ENCODE assay signal across 8 cellular contexts in genomic region chr1:27659497-27660299, GRCh38. TPM values are rescaled to one million over a fixed set of nuclear protein-coding genes. Genes with fewer than 3 reads are reported as not detected.
DNase-seq lines count a peak whose midpoint lies in the region; ATAC-seq and TF ChIP-seq lines count a peak whose summit lies in the region.

No MANE protein-coding gene starts in this region.

- no peaks in the 10 kb centered on the region for H3K36me3 ChIP-seq in OCI-LY1 (ENCODE audit: insufficient read depth, low read length)
- H3K36me3 ChIP-seq in esophagus (ENCODE audit: control insufficient read depth in 2 of 2, insufficient read depth in 2 of 2, low read length in 1 of 2) = no peaks in the 10 kb centered on the region
- H3K36me3 ChIP-seq in mucosa of stomach (ENCODE audit: control insufficient read depth, insufficient read depth, low read length) = no peaks in the 10 kb centered on the region

- no peaks in the 10 kb centered on the region for H3K79me2 ChIP-seq in OCI-LY1 (ENCODE audit: insufficient read depth, low read length)

- peak; percentile 73 for DNase-seq in COLO829 (ENCODE audit: low spot score)
- peak; percentile 75 for DNase-seq in HT-29 (ENCODE audit: low spot score)
- DNase-seq in activated T-cell treated with anti-CD3 and anti-CD28 coated beads, Interleukin-2, amount 50 U/mL, for 24 hours = peak; percentile 90
- DNase-seq in stimulated activated CD8-positive, alpha-beta memory T cell treated with anti-CD3 and anti-CD28 coated beads, Interleukin-4, amount 100 ng/mL, for 48 hours = peak; percentile 93

- H3K9me3 ChIP-seq in OCI-LY1 (ENCODE audit: low read length) = no peaks in the 10 kb centered on the region
- H3K9me3 ChIP-seq in esophagus (ENCODE audit: control insufficient read depth in 2 of 2, insufficient read depth in 1 of 2, low read depth in 1 of 2, low read length in 1 of 2) = no peaks in the 10 kb centered on the region
- no peaks in the 10 kb centered on the region for H3K9me3 ChIP-seq in mucosa of stomach (ENCODE audit: control insufficient read depth, low read length)

- H3K4me1 ChIP-seq in OCI-LY1 (ENCODE audit: insufficient read depth, low read length, severe bottlenecking) = peaks cover 35% of the 10 kb centered on the region
- peaks cover 0 to 14% of the 10 kb centered on the region in 2 donors for H3K4me1 ChIP-seq in esophagus (ENCODE audit: control insufficient read depth in 2 of 2, insufficient read depth in 2 of 2, low read length in 1 of 2)
- peaks cover 16% of the 10 kb centered on the region for H3K4me1 ChIP-seq in mucosa of stomach (ENCODE audit: control insufficient read depth, insufficient read depth, low read length)

- no peaks in the 10 kb centered on the region for H4K20me1 ChIP-seq in OCI-LY1 (ENCODE audit: insufficient read depth, low read length)

- H3K9me2 ChIP-seq in OCI-LY1 (ENCODE audit: low read depth, low read length) = no peaks in the 10 kb centered on the region

- H3K4me3 ChIP-seq in OCI-LY1 (ENCODE audit: low read depth, low read length, poor library complexity, severe bottlenecking) = peak overlapping the region; percentile 59
- H3K4me3 ChIP-seq in esophagus (ENCODE audit: low read depth in 1 of 2, low read length in 2 of 2) = peak overlapping the region; percentile 48 to 60
- H3K4me3 ChIP-seq in mucosa of stomach (ENCODE audit: low read length) = peak overlapping the region; percentile 29

- no peaks in the 10 kb centered on the region for H3K27me3 Mint-ChIP-seq in activated T-cell treated with anti-CD3 and anti-CD28 coated beads, Interleukin-2, amount 50 U/mL, for 24 hours

- H3K9ac ChIP-seq in OCI-LY1 (ENCODE audit: low read length) = peak overlapping the region; percentile 53
- peak overlapping the region; percentile 62 for H3K9ac ChIP-seq in mucosa of stomach (ENCODE audit: low read length)

- H3K4me1 Mint-ChIP-seq in activated T-cell treated with anti-CD3 and anti-CD28 coated beads, Interleukin-2, amount 50 U/mL, for 24 hours (ENCODE audit: low read depth) = peaks cover 49% of the 10 kb centered on the region

- H2AFZ ChIP-seq in OCI-LY1 (ENCODE audit: low read length) = no peak overlapping the region

- peak overlapping the region; percentile 91 for H3K27ac Mint-ChIP-seq in activated T-cell treated with anti-CD3 and anti-CD28 coated beads, Interleukin-2, amount 50 U/mL, for 24 hours

- WGBS in esophagus, 2 donors = 5% methylated on average over 66 to 78 of the region's 78 CpGs

- no peaks in the 10 kb centered on the region for H3K36me3 Mint-ChIP-seq in activated T-cell treated with anti-CD3 and anti-CD28 coated beads, Interleukin-2, amount 50 U/mL, for 24 hours (ENCODE audit: low read depth)

- no peaks in the 10 kb centered on the region for H3K9me3 Mint-ChIP-seq in activated T-cell treated with anti-CD3 and anti-CD28 coated beads, Interleukin-2, amount 50 U/mL, for 24 hours

- peak; percentile 51 for ATAC-seq in GM19467 (IDR thresholded peaks at IDR 0.05; ENCODE audit: unreplicated experiment)

- no peaks in the 10 kb centered on the region for H3F3A ChIP-seq in OCI-LY1 (ENCODE audit: insufficient read depth, low read length)

- no peak for TF ChIP-seq CTCF in OCI-LY1 (IDR thresholded peaks at IDR 0.05; ENCODE audit: low read length)

- H3K4me3 Mint-ChIP-seq in activated T-cell treated with anti-CD3 and anti-CD28 coated beads, Interleukin-2, amount 50 U/mL, for 24 hours = peak overlapping the region; percentile 76

- H3K27me3 ChIP-seq in OCI-LY1 (ENCODE audit: insufficient read depth, low read length) (no peaks in the 10 kb centered on the region), esophagus (ENCODE audit: control insufficient read depth in 1 of 2, insufficient read depth in 2 of 2, low read length in 2 of 2) (no peaks in the 10 kb centered on the region), mucosa of stomach (ENCODE audit: control insufficient read depth, insufficient read depth, low read length) (no peaks in the 10 kb centered on the region)

- peak overlapping the region; percentile 68 for H3K4me2 ChIP-seq in OCI-LY1 (ENCODE audit: low read length)

- peak overlapping the region; percentile 87 for H3K27ac ChIP-seq in OCI-LY1 (ENCODE audit: low read depth, low read length, poor library complexity, severe bottlenecking)
- H3K27ac ChIP-seq in esophagus (ENCODE audit: low read depth in 2 of 2, low read length in 1 of 2) = peak overlapping the region; percentile 90 to 93

RNA-seq across cellular contexts. Expression of gene IFI6, which starts 12.3 kb away (rescaled TPM):
- total RNA-seq in HT-29 (2014; rRNA removed; shearing (Covaris generic)) = 84.5 and 178 TPM in 2 replicates
- polyA plus RNA-seq in esophagus = 1 to 10 TPM; 7.0 to 9.6 TPM

RNA-seq across cellular contexts. Expression of gene FGR, which starts 24.7 kb away (rescaled TPM):
- not detected in 2 replicates for total RNA-seq in HT-29 (2014; rRNA removed; shearing (Covaris generic))
- 1 to 10 TPM; 3.4 to 3.6 TPM for polyA plus RNA-seq in esophagus

RNA-seq across cellular contexts. Expression of gene AHDC1, which starts 55.8 kb away (rescaled TPM):
- 12.2 and 20.4 TPM in 2 replicates for total RNA-seq in HT-29 (2014; rRNA removed; shearing (Covaris generic))
- polyA plus RNA-seq in esophagus = 10 to 100 TPM; 24.7 to 58.4 TPM

Comparison
In these comparisons a context has a peak if more than half of its experiments do, and no peak if none do; other contexts are left out.
1. Peak in every context shown above with its lines: DNase-seq, ATAC-seq, H3K4me3 ChIP-seq and H3K27ac ChIP-seq.